In genomic region chr1:98660941-98661543, GRCh38 we compare ENCODE assay signal across 8 cellular contexts. TPM values are rescaled to one million over a fixed set of nuclear protein-coding genes. Genes with fewer than 3 reads are reported as not detected.
DNase-seq lines count a peak whose midpoint lies in the region; ATAC-seq and TF ChIP-seq lines count a peak whose summit lies in the region.

No MANE protein-coding gene starts in this region.

- peaks cover 16 to 19% (median 18%) of the 10 kb centered on the region in 3 donors for H3K4me1 Mint-ChIP-seq in CD8-positive, alpha-beta memory T cell
- peaks cover 3 to 18% (median 10%) of the 10 kb centered on the region in 3 donors for H3K4me1 Mint-ChIP-seq in IgD-negative memory B cell
- peaks cover 7 to 11% of the 10 kb centered on the region in 2 donors for H3K4me1 Mint-ChIP-seq in effector memory CD8-positive, alpha-beta T cell (ENCODE audit: low read depth in 2 of 2)

- peak; percentile 21 for ATAC-seq in effector memory CD8-positive, alpha-beta T cell (replicated peaks)
- ATAC-seq in GM18858 (IDR thresholded peaks at IDR 0.05; ENCODE audit: unreplicated experiment) = no peak
- no peak for ATAC-seq in HG03571 (IDR thresholded peaks at IDR 0.05; ENCODE audit: unreplicated experiment)
- no peak for ATAC-seq in GM21717 (IDR thresholded peaks at IDR 0.05; ENCODE audit: unreplicated experiment)

- no peaks in the 10 kb centered on the region for H3K36me3 Mint-ChIP-seq in CD8-positive, alpha-beta memory T cell
- H3K36me3 Mint-ChIP-seq in IgD-negative memory B cell = no peaks in the 10 kb centered on the region
- H3K36me3 Mint-ChIP-seq in effector memory CD8-positive, alpha-beta T cell (ENCODE audit: insufficient read depth) = no peaks in the 10 kb centered on the region

- no peak overlapping the region for H3K27ac Mint-ChIP-seq in CD8-positive, alpha-beta memory T cell
- peak overlapping the region in 1 of 3 donors; percentile 72 for H3K27ac Mint-ChIP-seq in IgD-negative memory B cell
- no peak overlapping the region for H3K27ac Mint-ChIP-seq in effector memory CD8-positive, alpha-beta T cell

- POLR2A ChIA-PET in CD8-positive, alpha-beta memory T cell (lab: Charles Lee) = no interaction called here

- peaks cover 31 to 45% of the 10 kb centered on the region in 2 donors for H3K27me3 Mint-ChIP-seq in CD8-positive, alpha-beta memory T cell
- H3K27me3 Mint-ChIP-seq in IgD-negative memory B cell = peaks cover 12% of the 10 kb centered on the region
- H3K27me3 Mint-ChIP-seq in effector memory CD8-positive, alpha-beta T cell = peaks cover 27 to 33% of the 10 kb centered on the region in 2 donors

- H3K9me3 ChIP-seq in CD8-positive, alpha-beta memory T cell (ENCODE audit: low read length) = no peaks in the 10 kb centered on the region
- no peaks in the 10 kb centered on the region for H3K9me3 ChIP-seq in mucosa of rectum (ENCODE audit: control insufficient read depth in 2 of 2, low read length in 2 of 2)
- H3K9me3 ChIP-seq in vagina = no peaks in the 10 kb centered on the region

- H3K27ac ChIP-seq in CD8-positive, alpha-beta memory T cell (ENCODE audit: low read depth, low read length) = no peak overlapping the region
- H3K27ac ChIP-seq in mucosa of rectum (ENCODE audit: low read depth in 2 of 2, low read length in 2 of 2) (peak overlapping the region; percentile 90 to 94), vagina (peak overlapping the region; percentile 88)

- TF ChIP-seq CTCF in vagina (IDR thresholded peaks at IDR 0.05) = no peak

- H3K4me1 ChIP-seq in CD8-positive, alpha-beta memory T cell (ENCODE audit: insufficient read depth, low read length) = peaks cover 5% of the 10 kb centered on the region
- H3K4me1 ChIP-seq in mucosa of rectum (ENCODE audit: control insufficient read depth in 2 of 2, insufficient read depth in 2 of 2, low read length in 2 of 2) (peaks cover 4 to 9% of the 10 kb centered on the region in 2 donors), vagina (peaks cover 17% of the 10 kb centered on the region)

- no peaks in the 10 kb centered on the region for H3K36me3 ChIP-seq in CD8-positive, alpha-beta memory T cell (ENCODE audit: insufficient read depth, low read length)
- no peaks in the 10 kb centered on the region for H3K36me3 ChIP-seq in mucosa of rectum (ENCODE audit: control insufficient read depth in 2 of 2, insufficient read depth in 2 of 2, low read length in 2 of 2)
- no peaks in the 10 kb centered on the region for H3K36me3 ChIP-seq in vagina

- CTCF ChIA-PET in CD8-positive, alpha-beta memory T cell (lab: Charles Lee) = no interaction called here

- intact Hi-C loops in vagina (cut with DNase I) = no loop called here

- no peak for DNase-seq in CD8-positive, alpha-beta memory T cell
- DNase-seq in effector memory CD8-positive, alpha-beta T cell = no peak
- no peak for DNase-seq in vagina (ENCODE audit: extremely low spot score in 2 of 2)

- peaks cover 4% of the 10 kb centered on the region for H3K27me3 ChIP-seq in CD8-positive, alpha-beta memory T cell (ENCODE audit: insufficient read depth, low read length, poor library complexity, severe bottlenecking)
- H3K27me3 ChIP-seq in mucosa of rectum (ENCODE audit: control insufficient read depth in 2 of 2, insufficient read depth in 2 of 2, low read length in 2 of 2) (no peaks in the 10 kb centered on the region), vagina (no peaks in the 10 kb centered on the region)

- no peak overlapping the region for H3K4me3 ChIP-seq in CD8-positive, alpha-beta memory T cell (ENCODE audit: low read length)
- H3K4me3 ChIP-seq in mucosa of rectum (ENCODE audit: low read length in 2 of 2) = peak overlapping the region; percentile 72 to 83
- peak overlapping the region; percentile 73 to 82 for H3K4me3 ChIP-seq in vagina

- TF ChIP-seq POLR2A in vagina (IDR thresholded peaks at IDR 0.05) = no peak

- peak overlapping the region; percentile 41 to 77 (median 61) for H3K4me3 Mint-ChIP-seq in CD8-positive, alpha-beta memory T cell
- peak overlapping the region in 3 of 4 donors; percentile 25 to 77 (median 58) for H3K4me3 Mint-ChIP-seq in IgD-negative memory B cell
- H3K4me3 Mint-ChIP-seq in effector memory CD8-positive, alpha-beta T cell = peak overlapping the region; percentile 43 to 56

- peak overlapping the region; percentile 83 to 95 for H3K9ac ChIP-seq in mucosa of rectum (ENCODE audit: low read depth in 1 of 2, low read length in 2 of 2)

- peaks cover 0 to 7% (median 0%) of the 10 kb centered on the region in 5 donors for H3K9me3 Mint-ChIP-seq in CD8-positive, alpha-beta memory T cell
- no peaks in the 10 kb centered on the region for H3K9me3 Mint-ChIP-seq in IgD-negative memory B cell
- H3K9me3 Mint-ChIP-seq in effector memory CD8-positive, alpha-beta T cell = no peaks in the 10 kb centered on the region

RNA-seq across cellular contexts. Expression of gene SNX7, which starts 0.5 kb away (rescaled TPM):
- under 1 TPM in 1 of 2 experiments, not detected in 1; 0.11 TPM for total RNA-seq in CD8-positive, alpha-beta memory T cell
- 1.3 TPM for polyA plus RNA-seq in CD8-positive, alpha-beta memory T cell
- polyA plus RNA-seq in IgD-negative memory B cell = 0.13 TPM
- total RNA-seq in vagina = 21.4 TPM

Comparison
In these comparisons a context has a peak if more than half of its experiments do, and no peak if none do; other contexts are left out.
1. RNA of gene SNX7, which starts 0.5 kb away (total RNA-seq): 21.4 TPM in vagina (single experiment); 0.11 TPM in CD8-positive, alpha-beta memory T cell; every median in the first group is over 10 times any median in the second.
2. Peak in every context shown above with its lines, with median percentiles within 50 percentile points of each other: H3K4me3 Mint-ChIP-seq.